8 cellular contexts compared by ENCODE assay signal in the genomic region with DNA sequence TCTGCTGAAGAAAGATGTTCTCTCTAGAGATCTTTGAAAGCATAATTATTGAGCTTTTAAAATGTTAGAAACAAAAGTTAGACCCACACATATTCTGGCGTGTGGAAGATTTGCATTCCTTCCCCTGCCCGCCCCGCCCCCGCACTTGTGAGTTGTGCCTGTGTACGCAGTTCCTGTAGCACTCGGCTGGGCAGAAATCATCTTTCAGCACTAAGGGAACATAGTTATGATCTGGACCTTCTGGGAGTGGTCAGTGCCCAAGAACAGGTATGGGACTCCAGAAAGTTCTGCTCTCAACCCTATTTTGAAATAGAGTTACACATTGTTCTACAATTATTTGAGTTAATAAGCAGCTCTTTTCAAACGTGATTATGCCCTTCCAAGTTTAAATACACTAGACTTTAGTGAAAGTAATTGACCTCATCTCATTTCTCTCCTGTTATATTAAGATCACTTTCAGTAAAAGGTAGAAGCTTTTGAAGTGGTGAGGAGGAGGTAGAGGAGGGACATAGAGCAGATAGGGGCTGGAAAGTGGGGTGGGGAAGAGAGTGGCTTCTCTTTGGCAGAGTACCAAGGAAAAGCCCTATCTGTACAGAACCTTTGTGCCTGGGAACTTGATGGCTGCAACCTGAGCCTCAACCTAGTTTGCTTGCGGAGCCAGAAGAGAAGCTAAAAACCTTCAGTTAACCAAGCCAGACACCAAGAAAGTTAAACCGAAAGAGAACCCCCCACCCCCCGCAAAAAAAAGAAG. TPM values are rescaled to one million over a fixed set of nuclear protein-coding genes. Genes with fewer than 3 reads are reported as not detected.
DNase-seq lines count a peak whose midpoint lies in the region; ATAC-seq and TF ChIP-seq lines count a peak whose summit lies in the region.

No MANE protein-coding gene starts in this region.

- no peaks in the 10 kb centered on the region for H3K27me3 Mint-ChIP-seq in Caco-2 (ENCODE audit: insufficient read depth, unreplicated experiment)

- TF ChIP-seq CTCF in Caco-2 (IDR thresholded peaks at IDR 0.05; ENCODE audit: insufficient read depth in 1 of 2, low read depth in 1 of 2, low read length in 1 of 2, severe bottlenecking in 1 of 2, unreplicated experiment in 1 of 2) = no peak

- POLR2A ChIA-PET in Caco-2 (lab: Charles Lee) = no interaction called here

- no peaks in the 10 kb centered on the region for H3K27me3 ChIP-seq in Caco-2 (replicated peaks; ENCODE audit: control insufficient read depth, insufficient read depth, low read length)

- intact Hi-C loops in Caco-2 (cut with micrococcal nuclease; ENCODE audit: unreplicated experiment) = no loop called here

- peaks cover 19% of the 10 kb centered on the region for H3K4me1 Mint-ChIP-seq in Caco-2 (ENCODE audit: low read depth, unreplicated experiment)

- no peaks in the 10 kb centered on the region for H3K9me3 Mint-ChIP-seq in Caco-2 (ENCODE audit: unreplicated experiment)

- ATAC-seq in GM21786 (IDR thresholded peaks at IDR 0.05; ENCODE audit: unreplicated experiment) (peak; percentile 62), GM19455 (IDR thresholded peaks at IDR 0.05; ENCODE audit: unreplicated experiment) (no peak)

- BruUV-seq in Caco-2 (replicated peaks; lab: Mats Ljungman, UMichigan) = no TSS peak

- H3K27ac Mint-ChIP-seq in Caco-2 (ENCODE audit: unreplicated experiment) = no peak overlapping the region

- CTCF ChIA-PET in Caco-2 (lab: Charles Lee) = interaction anchor here (0.8 to 1.4 kb wide), 3 partner anchors 9 to 182 kb away, joined by 3 to 7 read pairs (median 4); partner anchors contain the start of gene STK17A

- H3K36me3 Mint-ChIP-seq in Caco-2 (ENCODE audit: insufficient read depth, unreplicated experiment) = no peaks in the 10 kb centered on the region

- peak overlapping the region; percentile 42 for H3K4me3 Mint-ChIP-seq in Caco-2 (ENCODE audit: unreplicated experiment)

- no peak for DNase-seq in Caco-2
- DNase-seq in activated CD4-positive, alpha-beta T cell treated with anti-CD3 and anti-CD28 coated beads, Interleukin-2, amount 50 U/mL, for 4 hours = peak; percentile 47 to 50
- peak; percentile 14 to 34 for DNase-seq in stimulated activated CD8-positive, alpha-beta memory T cell treated with anti-CD3 and anti-CD28 coated beads, Interleukin-2, amount 100 ng/mL, for 48 hours (ENCODE audit: low read depth in 2 of 2)
- DNase-seq in NCI-H1436 treated with DMSO at 0.1 percent for 48 hours (lab: John Stamatoyannopoulos, UW) = no peak
- no peak for DNase-seq in NCI-H1417 (lab: John Stamatoyannopoulos, UW)

- H3K4me3 ChIP-seq in Caco-2 (ENCODE audit: low read depth, low read length) (no peak overlapping the region), iPS-18c (ENCODE audit: insufficient read depth, low read depth, low read length) (peak overlapping the region; percentile 5; the same call in 1 of the 2 replicates)

- peaks cover 25% of the 10 kb centered on the region for H3K4me1 ChIP-seq in Caco-2

- H3K9me3 ChIP-seq in Caco-2 (no peaks in the 10 kb centered on the region), iPS-18c (ENCODE audit: control insufficient read depth, insufficient read depth, low read length) (no peaks in the 10 kb centered on the region)

- H3K36me3 ChIP-seq in Caco-2 (ENCODE audit: control insufficient read depth, insufficient read depth, low read length) = no peaks in the 10 kb centered on the region

RNA-seq across cellular contexts. Expression of gene BLVRA, which starts 5.7 kb away (rescaled TPM):
- total RNA-seq in Caco-2 (2022) = 19.1 and 27.9 TPM in 2 replicates

RNA-seq across cellular contexts. Expression of gene COA1, which starts 34.9 kb away (rescaled TPM):
- total RNA-seq in Caco-2 (2022) = 93.4 and 94.7 TPM in 2 replicates

Comparison
In these comparisons a context has a peak if more than half of its experiments do, and no peak if none do; other contexts are left out.
1. DNase-seq: peak in activated CD4-positive, alpha-beta T cell treated with anti-CD3 and anti-CD28 coated beads, Interleukin-2, amount 50 U/mL, for 4 hours (2 of 2) and stimulated activated CD8-positive, alpha-beta memory T cell treated with anti-CD3 and anti-CD28 coated beads, Interleukin-2, amount 100 ng/mL, for 48 hours (2 of 2); none in Caco-2 (0 of 2), NCI-H1436 treated with DMSO at 0.1 percent for 48 hours (single experiment) and NCI-H1417 (0 of 3).